In the genomic region with DNA sequence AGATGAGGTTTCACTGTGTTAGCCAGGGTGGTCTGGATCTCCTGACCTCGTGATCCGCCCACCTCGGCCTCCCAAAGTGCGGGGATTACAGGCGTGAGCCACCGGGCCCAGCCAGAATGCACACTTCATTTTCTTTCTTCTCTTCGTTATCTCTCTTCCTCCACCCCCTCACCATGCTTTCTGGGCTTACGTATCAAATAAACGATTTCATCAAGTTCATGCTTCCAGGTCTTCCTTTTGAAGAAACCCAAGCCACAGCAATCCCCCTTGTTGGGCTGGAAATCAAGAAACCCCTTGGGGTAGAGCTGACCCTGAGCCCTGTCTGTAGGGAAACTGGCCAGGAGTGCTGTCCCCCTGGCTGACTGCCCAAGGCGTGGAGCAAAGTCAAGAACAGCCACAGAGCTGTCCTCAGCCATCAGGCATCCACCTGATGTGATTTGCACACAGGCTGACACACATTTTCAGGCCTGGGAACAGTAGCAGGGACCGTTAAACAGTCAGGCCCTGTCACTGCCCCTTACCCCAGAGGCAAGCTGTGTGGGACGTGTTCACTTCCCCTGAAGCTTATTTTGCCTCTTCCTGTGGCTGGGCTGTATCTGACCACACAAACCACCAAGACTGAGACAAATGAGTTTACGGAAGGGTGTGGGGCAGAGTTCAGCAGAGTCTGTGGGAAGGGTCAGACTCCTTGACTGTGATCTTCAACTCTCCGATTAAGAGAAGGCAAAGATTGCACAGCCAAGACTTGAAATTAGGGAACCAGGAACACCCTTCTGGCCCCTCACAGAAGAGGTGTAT, we compare ENCODE assay signal across 8 cellular contexts. TPM values are rescaled to one million over a fixed set of nuclear protein-coding genes. Genes with fewer than 3 reads are reported as not detected.
DNase-seq lines count a peak whose midpoint lies in the region; ATAC-seq and TF ChIP-seq lines count a peak whose summit lies in the region.

No MANE protein-coding gene starts in this region.

- H3K36me3 Mint-ChIP-seq in central memory CD8-positive, alpha-beta T cell (ENCODE audit: insufficient read depth), result peaks cover 4% of the 10 kb centered on the region
- H3K36me3 Mint-ChIP-seq in natural killer cell, result peaks cover 8% of the 10 kb centered on the region

- DNase-seq in activated CD4-positive, CD25-positive, alpha-beta regulatory T cell (lab: John Stamatoyannopoulos, UW), result no peak
- peak; percentile 48 to 65 for DNase-seq in SJCRH30
- peak in 1 of 2 donors; percentile 27 for DNase-seq in central memory CD8-positive, alpha-beta T cell (ENCODE audit: low spot score in 2 of 2)
- DNase-seq in natural killer cell, result peak; percentile 62
- no peak for DNase-seq in HuH-7.5 (ENCODE audit: low spot score)
- DNase-seq in uterus, result no peak

- no peaks in the 10 kb centered on the region for H3K36me3 ChIP-seq in SJCRH30
- no peaks in the 10 kb centered on the region for H3K36me3 ChIP-seq in uterus

- peaks cover 7% of the 10 kb centered on the region; the same call in 1 of the 2 replicates for H3K4me1 ChIP-seq in SJCRH30
- no peaks in the 10 kb centered on the region for H3K4me1 ChIP-seq in uterus

- peak overlapping the region; percentile 92 for H3K27ac Mint-ChIP-seq in central memory CD8-positive, alpha-beta T cell (ENCODE audit: low read depth)
- peak overlapping the region; percentile 94 to 99 for H3K27ac Mint-ChIP-seq in natural killer cell

- intact Hi-C loops in natural killer cell (cut with micrococcal nuclease), result loop anchor here (1.0 kb wide), 1 partner anchor 9 kb away; no protein-coding TSS in a partner anchor
- intact Hi-C loops in uterus (cut with DNase I; ENCODE audit: low total_unique reads), result no loop called here

- H3K9me3 Mint-ChIP-seq in central memory CD8-positive, alpha-beta T cell, result peaks cover 6% of the 10 kb centered on the region
- H3K9me3 Mint-ChIP-seq in natural killer cell, result peaks cover 0 to 3% of the 10 kb centered on the region in 2 donors

- H3K4me1 Mint-ChIP-seq in central memory CD8-positive, alpha-beta T cell, result peaks cover 55% of the 10 kb centered on the region
- peaks cover 61 to 74% of the 10 kb centered on the region in 2 donors for H3K4me1 Mint-ChIP-seq in natural killer cell

- peak; percentile 96 to 98 for ATAC-seq in activated CD4-positive, CD25-positive, alpha-beta regulatory T cell treated with anti-CD3 and anti-CD28 coated beads, Interleukin-2, amount 50 U/mL, for 24 hours
- ATAC-seq in HG03066 (IDR thresholded peaks at IDR 0.05; ENCODE audit: low read depth, unreplicated experiment) (peak; percentile 99), natural killer cell (peak; percentile 83 to 93 (median 92))
- ATAC-seq in central memory CD8-positive, alpha-beta T cell (replicated peaks; ENCODE audit: extremely low read depth, poor library complexity, severe bottlenecking), result peak; percentile 88

- H3K4me3 Mint-ChIP-seq in central memory CD8-positive, alpha-beta T cell, result peak overlapping the region; percentile 66
- H3K4me3 Mint-ChIP-seq in natural killer cell, result peak overlapping the region; percentile 88

- H3K9me3 ChIP-seq in SJCRH30 (replicated peaks) (0 out of 2 replicates have a peak, but pooled peaks cover 3% of the 10 kb centered on the region), uterus (peaks cover 0 to 13% of the 10 kb centered on the region in 2 donors)

- TF ChIP-seq CTCF in natural killer cell (IDR thresholded peaks at IDR 0.05) (no peak), uterus (IDR thresholded peaks at IDR 0.05) (no peak)

- TF ChIP-seq POLR2A in uterus (IDR thresholded peaks at IDR 0.05), result no peak

- H3K27me3 ChIP-seq in SJCRH30, result no peaks in the 10 kb centered on the region
- no peaks in the 10 kb centered on the region for H3K27me3 ChIP-seq in uterus

- H3K4me3 ChIP-seq in SJCRH30 (no peak overlapping the region), uterus (no peak overlapping the region)

- no peaks in the 10 kb centered on the region for H3K27me3 Mint-ChIP-seq in central memory CD8-positive, alpha-beta T cell
- H3K27me3 Mint-ChIP-seq in natural killer cell (ENCODE audit: low read depth in 2 of 2), result no peaks in the 10 kb centered on the region

- H3K27ac ChIP-seq in SJCRH30 (no peak overlapping the region), uterus (no peak overlapping the region)

RNA-seq across cellular contexts. Expression of a gene that starts 15.1 kb away (rescaled TPM):
- not detected in 2 replicates for total RNA-seq in SJCRH30 (2014; rRNA removed; shearing (Covaris generic))
- total RNA-seq in natural killer cell, result 100 to 1,000 TPM in 1 of 3 donors, 10 to 100 TPM in 2; 67.4 to 103 (median 80.2) TPM
- under 1 TPM in 2 of 4 donors, not detected in 2; 0.41 to 0.67 TPM for total RNA-seq in uterus

RNA-seq across cellular contexts. Expression of a gene that starts 47.4 kb away (rescaled TPM):
- not detected in 2 replicates for total RNA-seq in SJCRH30 (2014; rRNA removed; shearing (Covaris generic))
- not detected for total RNA-seq in natural killer cell
- total RNA-seq in uterus, result not detected

Comparison
In these comparisons a context has a peak if more than half of its experiments do, and no peak if none do; other contexts are left out.
1. DNase-seq: peak in SJCRH30 (2 of 2) and natural killer cell (single experiment); none in activated CD4-positive, CD25-positive, alpha-beta regulatory T cell (0 of 4), HuH-7.5 (single experiment) and uterus (0 of 2).
2. RNA of a gene that starts 15.1 kb away (total RNA-seq): 67.4 to 103 TPM in natural killer cell; 0.41 to 0.67 TPM in uterus and not detected in SJCRH30; every median in the first group is over 10 times any median in the second.
3. Peak in every context shown above with its lines, with median percentiles within 50 percentile points of each other: ATAC-seq.